ENCODE assay signal across 21 cellular contexts in the genomic region with DNA sequence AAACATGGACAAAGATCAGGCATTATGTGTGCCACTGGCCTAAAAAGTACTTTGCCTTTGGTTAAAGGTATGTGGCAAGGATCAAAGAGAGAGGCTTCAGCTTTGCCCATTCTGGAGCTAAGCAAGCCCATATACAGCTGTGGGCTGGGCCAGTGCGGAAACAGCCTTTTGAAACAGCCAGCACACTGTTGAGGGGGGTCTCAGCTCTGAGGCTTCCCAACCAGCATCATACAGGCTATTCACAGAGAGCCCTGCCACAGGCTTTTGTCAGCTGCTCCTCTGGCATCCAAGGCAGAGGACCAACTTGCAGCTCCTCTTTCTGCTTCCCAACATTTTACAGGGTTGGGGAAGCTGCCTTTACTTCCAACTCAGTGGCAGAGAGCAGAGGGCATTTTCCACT.
"Had no signal": no experiment of that assay in that cellular context is flagged by ENCODE, and none has a peak within 500 bp of the region (broad histone marks: within the 10 kb centered on the region; RNA-seq: fewer than 3 reads in every experiment).

No MANE protein-coding gene starts in this region.

- H3K9ac ChIP-seq: KMS-11, SK-N-SH had no signal

- DNase-seq: Kasumi-1, MM.1S, NCI-H1092 treated with DMSO at 0.1 percent for 48 hours, NCI-H1436, NCI-H187, NCI-H2029, NCI-H2081 treated with DMSO at 0.1 percent for 48 hours, NCI-H2171, NCI-H226, NCI-H446, NCI-H510A, NCI-H524 treated with DMSO at 0.1 percent for 48 hours, NCI-H69, NCI-H774, SHP77, SK-N-SH had no signal

- H3K4me3 Mint-ChIP-seq: IgD-negative memory B cell had no signal

- H3K4me2 ChIP-seq: KMS-11, SK-N-SH had no signal

- H3K36me3 Mint-ChIP-seq: IgD-negative memory B cell had no signal

- H3K4me3 ChIP-seq: K562 had no signal

- H3K27ac ChIP-seq: KMS-11, RWPE1 had no signal

- H3K27ac Mint-ChIP-seq: IgD-negative memory B cell had no signal

- ATAC-seq: K562, Panc1 had no signal

- H3K4me1 Mint-ChIP-seq: IgD-negative memory B cell had no signal

- H3K9me2 ChIP-seq: SK-N-SH had no signal

- H3K9me3 ChIP-seq: SK-N-SH had no signal
